1 cellular context compared by ENCODE assay signal in the genomic region with DNA sequence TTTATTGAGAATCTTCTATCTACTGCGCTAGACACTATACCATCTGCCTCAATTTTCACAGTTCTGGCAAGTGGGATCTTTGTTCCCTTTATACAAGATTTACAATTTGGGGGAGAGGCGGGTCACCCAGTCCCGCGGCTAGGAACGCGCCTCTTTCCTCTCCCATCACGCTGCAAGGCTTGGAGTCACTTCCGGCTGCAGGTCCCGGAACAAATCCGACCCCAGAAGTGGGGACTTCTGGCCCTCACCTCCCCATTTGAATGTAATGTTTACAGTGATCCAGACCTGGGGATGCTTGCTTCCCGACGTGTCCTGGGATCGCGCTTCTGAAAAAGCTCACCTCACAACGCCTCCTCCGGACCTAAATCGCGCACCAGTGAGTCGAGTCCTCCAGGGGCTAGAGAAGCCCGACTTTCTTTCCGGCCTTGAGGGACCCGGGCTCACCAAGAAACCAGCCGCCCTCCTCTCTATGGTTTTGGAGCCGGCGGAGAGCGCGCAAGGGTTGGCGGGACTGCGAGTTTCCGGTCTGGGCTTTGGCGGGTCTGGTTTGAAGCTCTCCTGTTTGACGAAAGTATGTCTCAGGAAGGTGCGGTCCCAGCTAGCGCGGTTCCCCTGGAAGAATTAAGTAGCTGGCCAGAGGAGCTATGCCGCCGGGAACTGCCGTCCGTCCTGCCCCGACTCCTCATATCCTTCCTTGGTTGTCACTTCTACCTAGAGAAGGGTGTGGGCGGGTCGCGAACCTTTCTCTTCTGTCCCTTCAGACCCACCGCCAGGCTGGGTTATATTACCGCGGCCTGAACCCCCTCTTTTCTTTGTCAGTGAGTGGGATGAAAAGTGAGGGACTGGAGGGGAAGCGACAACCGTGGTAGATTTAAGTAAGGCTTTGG.
TF ChIP-seq lines count a peak whose summit lies in the region.

TSS of gene METTL18 (minus strand) at position 378 of the 887 bp plus-strand sequence. CDS start 1,212 bp downstream, outside the sequence.

TF ChIP-seq in K562, 482 proteins besides CTCF, POLR2A, EP300 and RAD21 (continued from another document and continues in another):
- TF ChIP-seq NBN (IDR thresholded peaks at IDR 0.05; ENCODE audit: low read depth): peak; percentile 25; the same call in 1 of the 2 replicates
- TF ChIP-seq ZNF764 (CRISPR knock-in tag; IDR thresholded peaks at IDR 0.05; ENCODE audit: low read depth): no peak
- no peak for TF ChIP-seq CHD1 (IDR thresholded peaks at IDR 0.05; ENCODE audit: low read length)
- no peak for TF ChIP-seq FOXA1 (IDR thresholded peaks at IDR 0.05; ENCODE audit: borderline replicate concordance)
- TF ChIP-seq U2AF1 (optimal IDR thresholded peaks at IDR 0.05; ENCODE audit: low read depth, low read length): no peak
- TF ChIP-seq ZNF696 (CRISPR knock-in tag; conservative IDR thresholded peaks at IDR 0.05): no peak
- no peak for TF ChIP-seq KHSRP (IDR thresholded peaks at IDR 0.05)
- 0 out of 2 replicates have a peak, but pooled peaks have one; percentile 10 for TF ChIP-seq SMC3 (conservative IDR thresholded peaks at IDR 0.05; ENCODE audit: insufficient read depth, low read depth, low read length)
- peak; percentile 55 for TF ChIP-seq GTF2B (IDR thresholded peaks at IDR 0.05; ENCODE audit: extremely low read depth, insufficient read length)
- no peak for TF ChIP-seq MAFF (IDR thresholded peaks at IDR 0.05; ENCODE audit: low read length)
- TF ChIP-seq ZNF609 (CRISPR knock-in tag; IDR thresholded peaks at IDR 0.05; ENCODE audit: borderline replicate concordance): no peak
- TF ChIP-seq BCLAF1 (IDR thresholded peaks at IDR 0.05; ENCODE audit: borderline replicate concordance in 1 of 2, control insufficient read depth in 1 of 2, low read depth in 2 of 2, low read length in 1 of 2): peak in 1 of 2 experiments; percentile 91; a peak in 2 of 4 replicates
- TF ChIP-seq, protein P1, sequence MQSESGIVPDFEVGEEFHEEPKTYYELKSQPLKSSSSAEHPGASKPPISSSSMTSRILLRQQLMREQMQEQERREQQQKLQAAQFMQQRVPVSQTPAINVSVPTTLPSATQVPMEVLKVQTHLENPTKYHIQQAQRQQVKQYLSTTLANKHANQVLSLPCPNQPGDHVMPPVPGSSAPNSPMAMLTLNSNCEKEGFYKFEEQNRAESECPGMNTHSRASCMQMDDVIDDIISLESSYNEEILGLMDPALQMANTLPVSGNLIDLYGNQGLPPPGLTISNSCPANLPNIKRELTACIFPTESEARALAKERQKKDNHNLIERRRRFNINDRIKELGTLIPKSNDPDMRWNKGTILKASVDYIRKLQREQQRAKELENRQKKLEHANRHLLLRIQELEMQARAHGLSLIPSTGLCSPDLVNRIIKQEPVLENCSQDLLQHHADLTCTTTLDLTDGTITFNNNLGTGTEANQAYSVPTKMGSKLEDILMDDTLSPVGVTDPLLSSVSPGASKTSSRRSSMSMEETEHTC (IDR thresholded peaks at IDR 0.05): no peak
- TF ChIP-seq ARID2 (IDR thresholded peaks at IDR 0.05): no peak
- peak; percentile 78; the same call in 1 of the 2 replicates for TF ChIP-seq ZFX (CRISPR knock-in tag; IDR thresholded peaks at IDR 0.05)
- no peak for TF ChIP-seq ZNF124 (CRISPR knock-in tag; IDR thresholded peaks at IDR 0.05)
- TF ChIP-seq SRSF1 (IDR thresholded peaks at IDR 0.05; ENCODE audit: low read depth, low read length): no peak
- no peak; the same call in 1 of the 2 replicates for TF ChIP-seq FOXP1 (CRISPR knock-in tag; IDR thresholded peaks at IDR 0.05)
- no peak for TF ChIP-seq THRAP3 (IDR thresholded peaks at IDR 0.05; ENCODE audit: borderline replicate concordance)
- no peak for TF ChIP-seq ZNF253 (CRISPR knock-in tag; conservative IDR thresholded peaks at IDR 0.05)
- no peak for TF ChIP-seq ATF6 (CRISPR knock-in tag; IDR thresholded peaks at IDR 0.05)
- no peak for TF ChIP-seq RUNX1 (IDR thresholded peaks at IDR 0.05; ENCODE audit: low read depth)
- TF ChIP-seq ELF2 (CRISPR knock-in tag; IDR thresholded peaks at IDR 0.05): peak; percentile 92
- no peak for TF ChIP-seq FIP1L1 (IDR thresholded peaks at IDR 0.05; ENCODE audit: low read depth, low read length, poor library complexity, severe bottlenecking)
- no peak for TF ChIP-seq ZNF174 (CRISPR knock-in tag; IDR thresholded peaks at IDR 0.05)
- TF ChIP-seq THAP12 (CRISPR knock-in tag; IDR thresholded peaks at IDR 0.05): peak; percentile 100
- no peak for TF ChIP-seq E2F5 (CRISPR knock-in tag; IDR thresholded peaks at IDR 0.05)
- TF ChIP-seq, protein P2, sequence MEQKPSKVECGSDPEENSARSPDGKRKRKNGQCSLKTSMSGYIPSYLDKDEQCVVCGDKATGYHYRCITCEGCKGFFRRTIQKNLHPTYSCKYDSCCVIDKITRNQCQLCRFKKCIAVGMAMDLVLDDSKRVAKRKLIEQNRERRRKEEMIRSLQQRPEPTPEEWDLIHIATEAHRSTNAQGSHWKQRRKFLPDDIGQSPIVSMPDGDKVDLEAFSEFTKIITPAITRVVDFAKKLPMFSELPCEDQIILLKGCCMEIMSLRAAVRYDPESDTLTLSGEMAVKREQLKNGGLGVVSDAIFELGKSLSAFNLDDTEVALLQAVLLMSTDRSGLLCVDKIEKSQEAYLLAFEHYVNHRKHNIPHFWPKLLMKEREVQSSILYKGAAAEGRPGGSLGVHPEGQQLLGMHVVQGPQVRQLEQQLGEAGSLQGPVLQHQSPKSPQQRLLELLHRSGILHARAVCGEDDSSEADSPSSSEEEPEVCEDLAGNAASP (IDR thresholded peaks at IDR 0.05): no peak
- peak; percentile 73; the same call in 1 of the 2 replicates for TF ChIP-seq ZBED1 (IDR thresholded peaks at IDR 0.05)
- no peak for TF ChIP-seq RFX1 (IDR thresholded peaks at IDR 0.05)
- TF ChIP-seq ZNF217 (CRISPR knock-in tag; IDR thresholded peaks at IDR 0.05): no peak
- no peak for TF ChIP-seq CBFB (CRISPR knock-in tag; IDR thresholded peaks at IDR 0.05)
- no peak for TF ChIP-seq PRMT5 (CRISPR knock-in tag; IDR thresholded peaks at IDR 0.05)
- TF ChIP-seq, protein P3, sequence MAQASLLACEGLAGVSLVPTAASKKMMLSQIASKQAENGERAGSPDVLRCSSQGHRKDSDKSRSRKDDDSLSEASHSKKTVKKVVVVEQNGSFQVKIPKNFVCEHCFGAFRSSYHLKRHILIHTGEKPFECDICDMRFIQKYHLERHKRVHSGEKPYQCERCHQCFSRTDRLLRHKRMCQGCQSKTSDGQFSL (CRISPR knock-in tag; IDR thresholded peaks at IDR 0.05): no peak
- TF ChIP-seq, protein P3 (tag; IDR thresholded peaks at IDR 0.05): no peak
- TF ChIP-seq BHLHE40 (IDR thresholded peaks at IDR 0.05; ENCODE audit: low read length): peak; percentile 37; the same call in 1 of the 2 replicates
- TF ChIP-seq ZNF57 (CRISPR knock-in tag; IDR thresholded peaks at IDR 0.05): no peak
- TF ChIP-seq GABPB2 (CRISPR knock-in tag; conservative IDR thresholded peaks at IDR 0.05): no peak
- no peak for TF ChIP-seq DMBX1 (CRISPR knock-in tag; IDR thresholded peaks at IDR 0.05; ENCODE audit: borderline replicate concordance)
- TF ChIP-seq GABPB1 (CRISPR knock-in tag; IDR thresholded peaks at IDR 0.05): peak; percentile 94
- TF ChIP-seq ZFP36 (IDR thresholded peaks at IDR 0.05; ENCODE audit: low read depth, low read length, partially characterized antibody): no peak
- TF ChIP-seq SOX6 (IDR thresholded peaks at IDR 0.05): peak; percentile 45
